In genomic region chr19:6465663-6466062, GRCh38 we compare ENCODE assay signal across 30 cellular contexts. TPM values are rescaled to one million over a fixed set of nuclear protein-coding genes. Genes with fewer than 3 reads are reported as not detected.
DNase-seq lines count a peak whose midpoint lies in the region; FAIRE-seq and TF ChIP-seq lines count a peak whose summit lies in the region.
"Had no signal": no experiment of that assay in that cellular context is flagged by ENCODE, and none has a peak within 500 bp of the region (broad histone marks: within the 10 kb centered on the region; RNA-seq: fewer than 3 reads in every experiment).

No MANE protein-coding gene starts in this region.

- H4K20me1 ChIP-seq in PC-9 (ENCODE audit: insufficient read depth): no peaks in the 10 kb centered on the region

- H3K27me3 Mint-ChIP-seq in Caco-2 (ENCODE audit: insufficient read depth, unreplicated experiment) (no peaks in the 10 kb centered on the region), progenitor cell of endocrine pancreas (no peaks in the 10 kb centered on the region)
- H3K27me3 Mint-ChIP-seq: activated CD4-positive, alpha-beta memory T cell treated with anti-CD3 and anti-CD28 coated beads, Interleukin-2, amount 10 ng/mL, durations not matched to agents 7 days and 5 days; activated naive CD8-positive, alpha-beta T cell had no signal

- no TSS peak for BruUV-seq in Caco-2 (replicated peaks; lab: Mats Ljungman, UMichigan)
- no TSS peak for BruUV-seq in PC-9 (replicated peaks; lab: Mats Ljungman, UMichigan)

- peak overlapping the region in 1 of 2 donors; percentile 81 for H3K9ac ChIP-seq in kidney (ENCODE audit: low read length in 2 of 2)
- H3K9ac ChIP-seq: BLaER1 treated with 17β-estradiol and CSF1 and Interleukin-3, amounts not matched to agents 10 nM and 100 nM had no signal

- H3K4me3 Mint-ChIP-seq in Caco-2 (ENCODE audit: unreplicated experiment): no peak overlapping the region
- H3K4me3 Mint-ChIP-seq in progenitor cell of endocrine pancreas (ENCODE audit: low read depth): peak overlapping the region; percentile 87
- H3K4me3 Mint-ChIP-seq: activated CD4-positive, alpha-beta memory T cell treated with anti-CD3 and anti-CD28 coated beads, Interleukin-2, amount 10 ng/mL, durations not matched to agents 7 days and 5 days had no signal

- H3K27me3 ChIP-seq in Caco-2 (replicated peaks; ENCODE audit: control insufficient read depth, insufficient read depth, low read length): no peaks in the 10 kb centered on the region
- no peaks in the 10 kb centered on the region for H3K27me3 ChIP-seq in PC-9 (ENCODE audit: insufficient read depth, low read depth)
- peaks cover 9% of the 10 kb centered on the region for H3K27me3 ChIP-seq in adrenal gland
- H3K27me3 ChIP-seq: BLaER1 treated with 17β-estradiol and CSF1 and Interleukin-3, amounts not matched to agents 10 nM and 100 nM had no signal

- TF ChIP-seq CTCF in Caco-2 (IDR thresholded peaks at IDR 0.05; ENCODE audit: insufficient read depth in 1 of 2, low read depth in 1 of 2, low read length in 1 of 2, severe bottlenecking in 1 of 2, unreplicated experiment in 1 of 2) (no peak), PC-9 (conservative IDR thresholded peaks at IDR 0.05) (no peak), kidney (IDR thresholded peaks at IDR 0.05; ENCODE audit: borderline replicate concordance, extremely low read depth, insufficient read depth) (no peak), progenitor cell of endocrine pancreas (IDR thresholded peaks at IDR 0.05; ENCODE audit: unreplicated experiment) (no peak), adrenal gland (IDR thresholded peaks at IDR 0.05) (no peak)

- peak overlapping the region; percentile 95 for H3K27ac Mint-ChIP-seq in Caco-2 (ENCODE audit: unreplicated experiment)
- peak overlapping the region; percentile 97 for H3K27ac Mint-ChIP-seq in progenitor cell of endocrine pancreas
- H3K27ac Mint-ChIP-seq: activated CD4-positive, alpha-beta memory T cell treated with anti-CD3 and anti-CD28 coated beads, Interleukin-2, amount 10 ng/mL, durations not matched to agents 7 days and 5 days; activated naive CD8-positive, alpha-beta T cell; activated T-helper 2 cell treated with anti-CD3 and anti-CD28 coated beads, Interferon-gamma antibody, Interleukin-2, Interleukin-4, amounts not matched to agents 10 μg/mL and 5 μg/mL and 100 μg/mL, durations not matched to agents 14 hours and 24 hours and 36 hours had no signal

- no peaks in the 10 kb centered on the region for H3K9me3 Mint-ChIP-seq in Caco-2 (ENCODE audit: unreplicated experiment)
- H3K9me3 Mint-ChIP-seq in progenitor cell of endocrine pancreas (ENCODE audit: low read depth): no peaks in the 10 kb centered on the region
- H3K9me3 Mint-ChIP-seq: activated CD4-positive, alpha-beta memory T cell treated with anti-CD3 and anti-CD28 coated beads, Interleukin-2, amount 10 ng/mL, durations not matched to agents 7 days and 5 days; activated T-helper 2 cell treated with anti-CD3 and anti-CD28 coated beads, Interferon-gamma antibody, Interleukin-2, Interleukin-4, amounts not matched to agents 10 μg/mL and 5 μg/mL and 100 μg/mL, durations not matched to agents 14 hours and 24 hours and 36 hours had no signal

- H3K36me3 Mint-ChIP-seq in Caco-2 (ENCODE audit: insufficient read depth, unreplicated experiment): peaks cover 57% of the 10 kb centered on the region
- peaks cover 13% of the 10 kb centered on the region for H3K36me3 Mint-ChIP-seq in progenitor cell of endocrine pancreas (ENCODE audit: insufficient read depth)

- CTCF ChIA-PET in Caco-2 (lab: Charles Lee): no interaction called here
- CTCF ChIA-PET in PC-9 (lab: Charles Lee): no interaction called here

- H3K36me3 ChIP-seq in Caco-2 (ENCODE audit: control insufficient read depth, insufficient read depth, low read length) (peaks cover 4% of the 10 kb centered on the region), PC-9 (ENCODE audit: low read depth) (no peaks in the 10 kb centered on the region), kidney (ENCODE audit: control insufficient read depth in 1 of 2, insufficient read depth in 2 of 2, low read length in 2 of 2) (peaks cover 5 to 8% of the 10 kb centered on the region in 2 donors), adrenal gland (replicated peaks in 1 of 2) (no peaks in the 10 kb centered on the region)
- H3K36me3 ChIP-seq: cardiac muscle cell had no signal

- peak overlapping the region; percentile 81 for H3K4me2 ChIP-seq in PC-9
- H3K4me2 ChIP-seq: BLaER1 treated with 17β-estradiol and CSF1 and Interleukin-3, amounts not matched to agents 10 nM and 100 nM had no signal

- peaks cover 7% of the 10 kb centered on the region; the same call in 1 of the 2 replicates for H3F3A ChIP-seq in PC-9 (ENCODE audit: insufficient read depth, low read depth)

- POLR2A ChIA-PET in Caco-2 (lab: Charles Lee): interaction anchor here (1.2 kb wide), 1 partner anchor 11 kb away, joined by 4 read pairs; no protein-coding TSS in a partner anchor
- POLR2A ChIA-PET in PC-9 (lab: Charles Lee; ENCODE audit: unreplicated experiment): interaction anchor here (0.6 kb wide), 1 partner anchor 31 kb away, joined by 5 read pairs; no protein-coding TSS in a partner anchor

- H3K4me1 Mint-ChIP-seq in Caco-2 (ENCODE audit: low read depth, unreplicated experiment) (peaks cover 13% of the 10 kb centered on the region), progenitor cell of endocrine pancreas (ENCODE audit: low read depth) (peaks cover 22% of the 10 kb centered on the region)

- H3K79me2 ChIP-seq in PC-9 (ENCODE audit: low read depth): peaks cover 15% of the 10 kb centered on the region

- H3K4me1 ChIP-seq in Caco-2: no peaks in the 10 kb centered on the region
- peaks cover 5% of the 10 kb centered on the region for H3K4me1 ChIP-seq in PC-9 (replicated peaks; ENCODE audit: insufficient read depth)
- H3K4me1 ChIP-seq in kidney (ENCODE audit: control insufficient read depth in 1 of 2, insufficient read depth in 1 of 2, low read depth in 1 of 2, low read length in 2 of 2): peaks cover 0 to 4% of the 10 kb centered on the region in 2 donors
- H3K4me1 ChIP-seq in adrenal gland (replicated peaks in 1 of 2): no peaks in the 10 kb centered on the region

- intact Hi-C loops in Caco-2 (cut with micrococcal nuclease; ENCODE audit: unreplicated experiment) (loop anchor here (2.0 kb wide), 1 partner anchor 41 kb away; the partner anchor contains the start of gene KHSRP), PC-9 (cut with micrococcal nuclease; ENCODE audit: unreplicated experiment) (no loop called here), kidney (cut with DNase I) (no loop called here), adrenal gland (cut with DNase I) (no loop called here)

- no peak for DNase-seq in Caco-2
- no peak for DNase-seq in PC-9
- no peak for DNase-seq in kidney
- no peak for DNase-seq in progenitor cell of endocrine pancreas (ENCODE audit: low spot score, unreplicated experiment)
- no peak for DNase-seq in DMS153 (lab: John Stamatoyannopoulos, UW)
- no peak for DNase-seq in adrenal gland
- DNase-seq in activated CD4-positive, alpha-beta T cell treated with anti-CD3 and anti-CD28 coated beads for 4 hours: no peak
- DNase-seq: activated CD4-positive, alpha-beta memory T cell treated with anti-CD3 and anti-CD28 coated beads, Interleukin-2, amount 10 ng/mL, durations not matched to agents 7 days and 5 days; activated CD8-positive, alpha-beta memory T cell treated with anti-CD3 and anti-CD28 coated beads, Interleukin-2, amount 50 U/mL, for 48 hours; aorta; cortex of kidney; esophagus squamous epithelium; foreskin melanocyte; heart right ventricle; NCI-H1417; NCI-H2029 treated with DMSO at 0.1 percent for 48 hours; NCI-H345; occipital lobe; spleen; stimulated activated CD4-positive, alpha-beta T cell treated with anti-CD3 and anti-CD28 coated beads, Interleukin-4, amount 100 ng/mL, for 1 hour; T-helper 1 cell had no signal

- whole genome bisulfite sequencing in adrenal gland, 4 donors: 87 to 93% (median 92%) methylated on average over 8 of the region's 8 CpGs

- no peaks in the 10 kb centered on the region for H3K9me2 ChIP-seq in PC-9 (ENCODE audit: insufficient read depth)

- TF ChIP-seq POLR2A in adrenal gland (IDR thresholded peaks at IDR 0.05): no peak

- H3K4me3 ChIP-seq in Caco-2 (ENCODE audit: low read depth, low read length) (peak overlapping the region; percentile 92), PC-9 (peak overlapping the region; percentile 75; the same call in 1 of the 2 replicates), kidney (ENCODE audit: low read length in 2 of 2) (peak overlapping the region; percentile 68 to 79), adrenal gland (no peak overlapping the region)
- H3K4me3 ChIP-seq: BLaER1 treated with 17β-estradiol and CSF1 and Interleukin-3, amounts not matched to agents 10 nM and 100 nM; cardiac muscle cell; heart right ventricle; spleen had no signal

- H3K9me3 ChIP-seq in Caco-2: no peaks in the 10 kb centered on the region
- H3K9me3 ChIP-seq in PC-9 (ENCODE audit: insufficient read depth, low read depth): no peaks in the 10 kb centered on the region
- no peaks in the 10 kb centered on the region for H3K9me3 ChIP-seq in kidney (ENCODE audit: control insufficient read depth in 1 of 2, low read length in 2 of 2)
- H3K9me3 ChIP-seq in adrenal gland (replicated peaks in 1 of 3): no peaks in the 10 kb centered on the region
- H3K9me3 ChIP-seq: BLaER1 treated with 17β-estradiol and CSF1 and Interleukin-3, amounts not matched to agents 10 nM and 100 nM; esophagus squamous epithelium; heart right ventricle; spleen; transverse colon had no signal

- H2AFZ ChIP-seq in PC-9: no peak overlapping the region

- FAIRE-seq in kidney (lab: Jason Lieb, UNC): no peak

- H3K27ac ChIP-seq in PC-9: no peak overlapping the region
- no peak overlapping the region for H3K27ac ChIP-seq in kidney (ENCODE audit: low read depth in 2 of 2, low read length in 2 of 2)
- no peak overlapping the region for H3K27ac ChIP-seq in adrenal gland
- H3K27ac ChIP-seq: BLaER1 treated with 17β-estradiol and CSF1 and Interleukin-3, amounts not matched to agents 10 nM and 100 nM; cardiac muscle cell; heart right ventricle; spleen had no signal

RNA-seq across cellular contexts. Expression of gene CRB3, which starts 1.6 kb away (rescaled TPM):
- 53.9 and 54.5 TPM in 2 replicates for total RNA-seq in Caco-2 (2022)
- 36.4 and 40.6 TPM in 2 replicates for total RNA-seq in PC-9 (2021)
- total RNA-seq in kidney: 58.2 TPM
- 51.9 TPM for polyA plus RNA-seq in kidney (ENCODE audit: insufficient read depth, low read depth, low replicate concordance)
- 63.0 and 71.2 TPM in 2 replicates for total RNA-seq in progenitor cell of endocrine pancreas
- total RNA-seq in adrenal gland: under 1 TPM in 4 of 8 donors, not detected in 4; 0.58 to 0.95 (median 0.77) TPM
- 1 to 10 TPM in 1 of 3 donors, under 1 TPM in 1, not detected in 1; 0.51 to 1.4 TPM for polyA plus RNA-seq in adrenal gland
- total RNA-seq: aorta, Daoy, heart right ventricle, lung microvascular endothelial cell, myocyte, occipital lobe had no signal
- polyA plus RNA-seq: AG04450 had no signal

RNA-seq across cellular contexts. Expression of gene SLC25A23, which starts 6.1 kb away (rescaled TPM):
- 70.5 and 73.5 TPM in 2 replicates for total RNA-seq in Caco-2 (2022)
- total RNA-seq in PC-9 (2021): 57.5 and 59.5 TPM in 2 replicates
- 76.6 TPM for total RNA-seq in kidney
- 69.2 TPM for polyA plus RNA-seq in kidney (ENCODE audit: insufficient read depth, low read depth, low replicate concordance)
- total RNA-seq in progenitor cell of endocrine pancreas: 75.2 and 76.2 TPM in 2 replicates
- total RNA-seq in adrenal gland: 100 to 1,000 TPM in 3 of 8 donors, 10 to 100 TPM in 5; 41.7 to 189 (median 81.2) TPM
- polyA plus RNA-seq in adrenal gland: 10 to 100 TPM; 43.2 to 54.7 (median 49.3) TPM

RNA-seq across cellular contexts. Expression of gene DENND1C, which starts 15.9 kb away (rescaled TPM):
- total RNA-seq in Caco-2 (2022): 3.5 and 4.4 TPM in 2 replicates
- total RNA-seq in PC-9 (2021): not detected in 2 replicates
- 8.2 TPM for total RNA-seq in kidney
- 2.6 TPM for polyA plus RNA-seq in kidney (ENCODE audit: insufficient read depth, low read depth, low replicate concordance)
- 0.47 and 0.67 TPM in 2 replicates for total RNA-seq in progenitor cell of endocrine pancreas
- total RNA-seq in adrenal gland: 1 to 10 TPM in 7 of 8 donors, under 1 TPM in 1; 0.66 to 7.6 (median 4.4) TPM
- polyA plus RNA-seq in adrenal gland: 10 to 100 TPM in 1 of 3 donors, 1 to 10 TPM in 2; 1.4 to 12.1 (median 6.6) TPM
- total RNA-seq: Daoy, lung microvascular endothelial cell, myocyte, occipital lobe had no signal
- polyA plus RNA-seq: AG04450 had no signal

RNA-seq across cellular contexts. Expression of gene SLC25A41, which starts 32.1 kb away (rescaled TPM):
- 0.23 TPM in 1 of 2 replicates, not detected in the other for total RNA-seq in Caco-2 (2022)
- not detected in 2 replicates for total RNA-seq in PC-9 (2021)
- 0.28 TPM for total RNA-seq in kidney
- polyA plus RNA-seq in kidney (ENCODE audit: insufficient read depth, low read depth, low replicate concordance): 0.69 TPM
- total RNA-seq in progenitor cell of endocrine pancreas: 1.4 and 1.5 TPM in 2 replicates
- total RNA-seq in adrenal gland: under 1 TPM in 4 of 8 donors, not detected in 4; 0.18 to 0.46 (median 0.29) TPM
- 1 to 10 TPM in 1 of 3 donors, under 1 TPM in 1, not detected in 1; 0.54 to 1.4 TPM for polyA plus RNA-seq in adrenal gland
- total RNA-seq: activated CD4-positive, alpha-beta memory T cell treated with anti-CD3 and anti-CD28 coated beads, Interleukin-2, amount 10 ng/mL, durations not matched to agents 7 days and 5 days; Daoy; lung microvascular endothelial cell; myocyte had no signal
- polyA plus RNA-seq: AG04450 had no signal

RNA-seq across cellular contexts. Expression of gene TUBB4A, which starts 36.4 kb away (rescaled TPM):
- 3.8 and 6.0 TPM in 2 replicates for total RNA-seq in Caco-2 (2022)
- total RNA-seq in PC-9 (2021): not detected in 2 replicates
- total RNA-seq in kidney: 4.4 TPM
- polyA plus RNA-seq in kidney (ENCODE audit: insufficient read depth, low read depth, low replicate concordance): 11.3 TPM
- total RNA-seq in progenitor cell of endocrine pancreas: 41.7 and 43.4 TPM in 2 replicates
- total RNA-seq in adrenal gland: 100 to 1,000 TPM in 6 of 8 donors, 10 to 100 TPM in 2; 60.1 to 752 (median 192) TPM
- 100 to 1,000 TPM in 1 of 3 donors, 10 to 100 TPM in 2; 50.4 to 560 (median 63.1) TPM for polyA plus RNA-seq in adrenal gland
- total RNA-seq: lung microvascular endothelial cell, myocyte had no signal
- polyA plus RNA-seq: AG04450, aorta had no signal

Comparison
In these comparisons a context has a peak if more than half of its experiments do, and no peak if none do; other contexts are left out.
1. H3K4me3 ChIP-seq: peak in Caco-2 (single experiment), PC-9 (single experiment) and kidney (2 of 2); none in adrenal gland (0 of 4).
2. RNA of gene CRB3, which starts 1.6 kb away (total RNA-seq): 63.0 to 71.2 TPM in progenitor cell of endocrine pancreas, 58.2 TPM in kidney (single experiment), 53.9 to 54.5 TPM in Caco-2 and 36.4 to 40.6 TPM in PC-9; 0.58 to 0.95 TPM in adrenal gland; every median in the first group is over 10 times any median in the second.